In genomic region chr10:120456626-120457430, GRCh38 we compare ENCODE assay signal across 9 cellular contexts. TPM values are rescaled to one million over a fixed set of nuclear protein-coding genes. Genes with fewer than 3 reads are reported as not detected.
DNase-seq lines count a peak whose midpoint lies in the region; ATAC-seq and TF ChIP-seq lines count a peak whose summit lies in the region.
"Had no signal": no experiment of that assay in that cellular context is flagged by ENCODE, and none has a peak within 500 bp of the region (broad histone marks: within the 10 kb centered on the region; RNA-seq: fewer than 3 reads in every experiment).

Gene PLPP4 (plus strand): TSS chr10:120457227. CDS start chr10:120457306, 79 bp downstream.

- peaks cover 92% of the 10 kb centered on the region for H3K4me1 Mint-ChIP-seq in HFFc6 (ENCODE audit: low read depth)
- peaks cover 3% of the 10 kb centered on the region for H3K4me1 Mint-ChIP-seq in activated CD8-positive, alpha-beta T cell treated with anti-CD3 and anti-CD28 coated beads, Interleukin-2, amount 10 ng/mL, durations not matched to agents 7 days and 5 days (ENCODE audit: low read depth)

- WGBS in prostate gland, result under 1% methylated on average over 80 of the region's 92 CpGs

- DNase-seq in C1 segment of cervical spinal cord (lab: John Stamatoyannopoulos, UW) (peak in 9 of 14 donors; percentile 19 to 84 (median 40)), HFFc6 (peak; percentile 16), right atrium auricular region (ENCODE audit: low spot score) (no peak), prostate gland (ENCODE audit: low spot score) (no peak), GDM1 (lab: John Stamatoyannopoulos, UW) (no peak)
- DNase-seq in activated CD8-positive, alpha-beta T cell treated with anti-CD3 and anti-CD28 coated beads, Interleukin-2, amount 10 ng/mL, durations not matched to agents 7 days and 5 days, result no peak

- H3K4me3 ChIP-seq in right atrium auricular region (peak within 1 kb of the TSS; percentile 19 to 50), prostate gland (peak within 1 kb of the TSS; percentile 32 to 44)

- TF ChIP-seq POLR2A in prostate gland (IDR thresholded peaks at IDR 0.05), result no peak
- TF ChIP-seq POLR2A in GM18505 (IDR thresholded peaks at IDR 0.05; ENCODE audit: borderline replicate concordance, extremely low read depth, insufficient read depth, insufficient read length), result no peak

- no peaks in the 10 kb centered on the region for H3K36me3 Mint-ChIP-seq in HFFc6 (ENCODE audit: low read depth)
- no peaks in the 10 kb centered on the region for H3K36me3 Mint-ChIP-seq in activated CD8-positive, alpha-beta T cell treated with anti-CD3 and anti-CD28 coated beads, Interleukin-2, amount 10 ng/mL, durations not matched to agents 7 days and 5 days (ENCODE audit: low read depth)

- H3K9me3 Mint-ChIP-seq in HFFc6, result no peaks in the 10 kb centered on the region
- H3K9me3 Mint-ChIP-seq in activated CD8-positive, alpha-beta T cell treated with anti-CD3 and anti-CD28 coated beads, Interleukin-2, amount 10 ng/mL, durations not matched to agents 7 days and 5 days (ENCODE audit: insufficient read depth), result no peaks in the 10 kb centered on the region

- CTCF ChIA-PET in activated CD8-positive, alpha-beta T cell treated with anti-CD3 and anti-CD28 coated beads, Interleukin-2, amount 10 ng/mL, durations not matched to agents 7 days and 5 days (lab: Charles Lee), result no interaction called here

- H3K9me3 ChIP-seq in right atrium auricular region, result no peaks in the 10 kb centered on the region
- no peaks in the 10 kb centered on the region for H3K9me3 ChIP-seq in prostate gland

- H3K4me3 Mint-ChIP-seq in HFFc6, result peak within 1 kb of the TSS; percentile 91
- H3K4me3 Mint-ChIP-seq in activated CD8-positive, alpha-beta T cell treated with anti-CD3 and anti-CD28 coated beads, Interleukin-2, amount 10 ng/mL, durations not matched to agents 7 days and 5 days, result peak within 1 kb of the TSS; percentile 55

- H3K36me3 ChIP-seq in right atrium auricular region (no peaks in the 10 kb centered on the region), prostate gland (no peaks in the 10 kb centered on the region)

- POLR2A ChIA-PET in activated CD8-positive, alpha-beta T cell treated with anti-CD3 and anti-CD28 coated beads, Interleukin-2, amount 10 ng/mL, durations not matched to agents 7 days and 5 days (lab: Charles Lee), result no interaction called here

- ATAC-seq in activated CD8-positive, alpha-beta T cell treated with anti-CD3 and anti-CD28 coated beads, Interleukin-2, amount 10 ng/mL, durations not matched to agents 7 days and 5 days, result peak; percentile 69
- ATAC-seq in GM18505 (IDR thresholded peaks at IDR 0.05; ENCODE audit: unreplicated experiment) (no peak), HG03097 (IDR thresholded peaks at IDR 0.05; ENCODE audit: low FRiP score, unreplicated experiment) (no peak)
- ATAC-seq: HCT116 had no signal

- H3K27ac ChIP-seq in right atrium auricular region, result no peak within 1 kb of the TSS
- no peak within 1 kb of the TSS for H3K27ac ChIP-seq in prostate gland

- intact Hi-C loops in prostate gland (cut with DNase I), result no loop called here

- peak within 1 kb of the TSS; percentile 83 for H3K27ac Mint-ChIP-seq in HFFc6
- no peak within 1 kb of the TSS for H3K27ac Mint-ChIP-seq in activated CD8-positive, alpha-beta T cell treated with anti-CD3 and anti-CD28 coated beads, Interleukin-2, amount 10 ng/mL, durations not matched to agents 7 days and 5 days

- TF ChIP-seq CTCF in HFFc6 (IDR thresholded peaks at IDR 0.05) (no peak), right atrium auricular region (IDR thresholded peaks at IDR 0.05) (no peak), prostate gland (IDR thresholded peaks at IDR 0.05) (no peak)

- H3K27me3 Mint-ChIP-seq in HFFc6 (ENCODE audit: insufficient read depth), result peaks cover 5% of the 10 kb centered on the region; the same call in 1 of the 2 replicates
- H3K27me3 Mint-ChIP-seq in activated CD8-positive, alpha-beta T cell treated with anti-CD3 and anti-CD28 coated beads, Interleukin-2, amount 10 ng/mL, durations not matched to agents 7 days and 5 days (ENCODE audit: low read depth), result peaks cover 38% of the 10 kb centered on the region

- H3K27me3 ChIP-seq in right atrium auricular region, result peaks cover 3 to 14% of the 10 kb centered on the region in 2 donors
- no peaks in the 10 kb centered on the region for H3K27me3 ChIP-seq in prostate gland (replicated peaks; ENCODE audit: insufficient read depth)

- H3K4me1 ChIP-seq in right atrium auricular region (peaks cover 0 to 12% of the 10 kb centered on the region in 2 donors), prostate gland (replicated peaks) (no peaks in the 10 kb centered on the region)

RNA-seq across cellular contexts. Expression of gene PLPP4, which starts in this region (rescaled TPM):
- 10 to 100 TPM; 12.2 to 31.1 (median 16.9) TPM for total RNA-seq in HFFc6 (2021; fragmentation: NEBNext Ultra II Directional; extraction: Animal tissue kit (Norgen Biotek cat#: 25700))
- not detected for total RNA-seq in activated CD8-positive, alpha-beta T cell treated with anti-CD3 and anti-CD28 coated beads, Interleukin-2, amount 10 ng/mL, durations not matched to agents 7 days and 5 days
- total RNA-seq in right atrium auricular region (not detected), prostate gland (10 to 100 TPM in 1 of 2 donors, under 1 TPM in 1; 0.27 to 61.3 TPM)

Comparison
In these comparisons a context has a peak if more than half of its experiments do, and no peak if none do; other contexts are left out.
1. Peak in ATAC-seq in activated CD8-positive, alpha-beta T cell treated with anti-CD3 and anti-CD28 coated beads, Interleukin-2, amount 10 ng/mL, durations not matched to agents 7 days and 5 days; RNA of the gene not detected or under 1 TPM.
2. DNase-seq: peak in C1 segment of cervical spinal cord (9 of 14) and HFFc6 (single experiment); none in activated CD8-positive, alpha-beta T cell treated with anti-CD3 and anti-CD28 coated beads, Interleukin-2, amount 10 ng/mL, durations not matched to agents 7 days and 5 days (single experiment), right atrium auricular region (single experiment), prostate gland (single experiment) and GDM1 (single experiment).